8 cellular contexts compared by ENCODE assay signal in genomic region chr10:114874827-114875541, GRCh38. TPM values are rescaled to one million over a fixed set of nuclear protein-coding genes. Genes with fewer than 3 reads are reported as not detected.
DNase-seq lines count a peak whose midpoint lies in the region; ATAC-seq and TF ChIP-seq lines count a peak whose summit lies in the region.

No MANE protein-coding gene starts in this region.

- in situ Hi-C loops in ACHN (cut with HindIII; ENCODE audit: low pct_ligation_motif_present, low pct_unique_long_range_greater_than_20kb, low sequenced_read_pairs) = loop anchor here (25.0 kb wide), 1 partner anchor 237 kb away; no protein-coding TSS in a partner anchor

- no peak overlapping the region for H3K4me3 Mint-ChIP-seq in Calu3 (ENCODE audit: low read depth, unreplicated experiment)

- H3K9me3 Mint-ChIP-seq in Calu3 (ENCODE audit: low read depth, unreplicated experiment) = no peaks in the 10 kb centered on the region

- CTCF ChIA-PET in Calu3 (lab: Charles Lee) = no interaction called here

- H3K27me3 Mint-ChIP-seq in Calu3 (ENCODE audit: unreplicated experiment) = no peaks in the 10 kb centered on the region

- no TSS peak for BruUV-seq in Calu3 (replicated peaks; lab: Mats Ljungman, UMichigan)

- H3K4me1 Mint-ChIP-seq in Calu3 (ENCODE audit: low read depth, unreplicated experiment) = peaks cover 18% of the 10 kb centered on the region

- ATAC-seq in GM18498 (IDR thresholded peaks at IDR 0.05; ENCODE audit: unreplicated experiment) (peak; percentile 59), GM21447 (IDR thresholded peaks at IDR 0.05; ENCODE audit: unreplicated experiment) (no peak)

- TF ChIP-seq CTCF in Calu3 (IDR thresholded peaks at IDR 0.05; ENCODE audit: unreplicated experiment) = no peak

- H3K36me3 Mint-ChIP-seq in Calu3 (ENCODE audit: insufficient read depth, unreplicated experiment) = no peaks in the 10 kb centered on the region

- intact Hi-C loops in Calu3 (cut with micrococcal nuclease; ENCODE audit: unreplicated experiment) = loop anchor here (10.0 kb wide), 1 partner anchor 220 kb away; the partner anchor contains the start of gene ATRNL1

- H3K27ac Mint-ChIP-seq in Calu3 (ENCODE audit: unreplicated experiment) = no peak overlapping the region

- DNase-seq in AG08396 (ENCODE audit: low spot score) = peak; percentile 48
- peak; percentile 74 for DNase-seq in MV-4-11 (lab: John Stamatoyannopoulos, UW)
- peak; percentile 49 for DNase-seq in fibroblast of the conjunctiva (ENCODE audit: low read depth)
- peak; percentile 2 to 15 for DNase-seq in stimulated activated CD8-positive, alpha-beta memory T cell treated with anti-CD3 and anti-CD28 coated beads, Interleukin-2, amount 100 ng/mL, for 48 hours (ENCODE audit: low read depth in 2 of 2)
- no peak for DNase-seq in Calu3
- DNase-seq in ACHN = no peak

RNA-seq across cellular contexts. Expression of gene FHIP2A, which starts 53.4 kb away (rescaled TPM):
- 10.8 and 10.9 TPM in 2 replicates for total RNA-seq in Calu3 (2022)

Comparison
In these comparisons a context has a peak if more than half of its experiments do, and no peak if none do; other contexts are left out.
1. DNase-seq: peak in AG08396 (single experiment), MV-4-11 (single experiment), fibroblast of the conjunctiva (single experiment) and stimulated activated CD8-positive, alpha-beta memory T cell treated with anti-CD3 and anti-CD28 coated beads, Interleukin-2, amount 100 ng/mL, for 48 hours (2 of 2); none in Calu3 (single experiment) and ACHN (single experiment).